In the genomic region with DNA sequence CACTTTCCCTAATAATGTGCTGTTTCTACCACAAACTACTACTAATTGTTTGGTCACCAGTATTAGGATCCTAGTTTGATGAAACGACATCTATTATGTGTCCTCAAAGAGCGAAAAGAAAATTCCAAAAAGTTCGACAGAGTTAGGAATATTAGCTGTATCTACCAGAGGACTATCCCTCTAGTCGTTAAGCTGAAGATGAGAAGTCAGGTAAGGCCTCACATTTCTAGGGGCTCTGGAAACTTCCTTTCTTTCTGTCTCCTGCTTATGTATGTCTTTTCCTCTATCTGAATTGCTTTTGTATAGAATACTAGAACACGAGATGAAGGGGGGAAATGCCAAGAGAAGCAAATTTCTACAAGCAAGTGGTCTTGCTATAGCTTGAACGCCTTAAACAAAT, we compare ENCODE assay signal across 9 cellular contexts. TPM values are rescaled to one million over a fixed set of nuclear protein-coding genes. Genes with fewer than 3 reads are reported as not detected.
DNase-seq lines count a peak whose midpoint lies in the region; ATAC-seq, FAIRE-seq and TF ChIP-seq lines count a peak whose summit lies in the region.
"Had no signal": no experiment of that assay in that cellular context is flagged by ENCODE, and none has a peak within 500 bp of the region (broad histone marks: within the 10 kb centered on the region; RNA-seq: fewer than 3 reads in every experiment).

No MANE protein-coding gene starts in this region.

- peak overlapping the region; percentile 78 for H3K27ac Mint-ChIP-seq in activated naive CD4-positive, alpha-beta T cell treated with anti-CD3 and anti-CD28 coated beads for 36 hours
- no peak overlapping the region for H3K27ac Mint-ChIP-seq in astrocyte (ENCODE audit: unreplicated experiment)

- no peak for TF ChIP-seq CTCF in astrocyte (IDR thresholded peaks at IDR 0.05; ENCODE audit: insufficient read depth, low read depth, low read length)
- no peak for TF ChIP-seq CTCF in right lobe of liver (IDR thresholded peaks at IDR 0.05)
- TF ChIP-seq CTCF in tibial artery (IDR thresholded peaks at IDR 0.05) = no peak

- CTCF ChIA-PET in activated naive CD4-positive, alpha-beta T cell treated with anti-CD3 and anti-CD28 coated beads for 36 hours (lab: Charles Lee) = interaction anchor here (1.0 kb wide), 1 partner anchor 9 kb away, joined by 4 read pairs; no protein-coding TSS in a partner anchor

- no peak overlapping the region for H4K91ac ChIP-seq in neuronal stem cell (ENCODE audit: low read depth, low read length, poor library complexity)

- H3K36me3 ChIP-seq in astrocyte (ENCODE audit: insufficient read depth, low read length) (no peaks in the 10 kb centered on the region), right lobe of liver (no peaks in the 10 kb centered on the region), tibial artery (no peaks in the 10 kb centered on the region), neuronal stem cell (replicated peaks in 1 of 2; ENCODE audit: control insufficient read depth in 2 of 2, insufficient read depth in 2 of 2, low read length in 2 of 2) (peaks cover 0 to under 1% of the 10 kb centered on the region in 2 donors)

- H3K27ac ChIP-seq in astrocyte (ENCODE audit: low read depth, low read length) (no peak overlapping the region), right lobe of liver (peak overlapping the region in 1 of 3 donors; percentile 93), tibial artery (peak overlapping the region; percentile 95 to 98), neuronal stem cell (replicated peaks; ENCODE audit: low read length) (no peak overlapping the region)

- H3K36me3 Mint-ChIP-seq in activated naive CD4-positive, alpha-beta T cell treated with anti-CD3 and anti-CD28 coated beads for 36 hours (ENCODE audit: low read depth) = peaks cover 5% of the 10 kb centered on the region
- H3K36me3 Mint-ChIP-seq in astrocyte (ENCODE audit: low read depth, unreplicated experiment) = peaks cover 5% of the 10 kb centered on the region

- H3K4me1 ChIP-seq in astrocyte (ENCODE audit: insufficient read depth, low read length) = peaks cover 20% of the 10 kb centered on the region
- peaks cover 0 to 23% (median 10%) of the 10 kb centered on the region in 4 donors for H3K4me1 ChIP-seq in right lobe of liver
- H3K4me1 ChIP-seq in tibial artery = peaks cover 0 to 53% (median 30%) of the 10 kb centered on the region in 4 donors
- peaks cover 4 to 9% of the 10 kb centered on the region in 2 donors for H3K4me1 ChIP-seq in neuronal stem cell (ENCODE audit: control insufficient read depth in 2 of 2, insufficient read depth in 1 of 2, low read depth in 1 of 2, low read length in 2 of 2)

- no peaks in the 10 kb centered on the region for H3K9me3 Mint-ChIP-seq in activated naive CD4-positive, alpha-beta T cell treated with anti-CD3 and anti-CD28 coated beads for 36 hours
- no peaks in the 10 kb centered on the region for H3K9me3 Mint-ChIP-seq in astrocyte (ENCODE audit: unreplicated experiment)

- H3K4ac ChIP-seq in neuronal stem cell (ENCODE audit: low read length) = no peak overlapping the region

- H3K4me3 ChIP-seq in astrocyte (ENCODE audit: insufficient read depth, low read depth, low read length) = peak overlapping the region; percentile 90
- peak overlapping the region; percentile 90 to 100 (median 99) for H3K4me3 ChIP-seq in right lobe of liver
- H3K4me3 ChIP-seq in tibial artery = peak overlapping the region; percentile 89 to 92
- H3K4me3 ChIP-seq in neuronal stem cell (ENCODE audit: low read length in 2 of 2) = peak overlapping the region in 1 of 2 donors; percentile 68

- H3K4me1 Mint-ChIP-seq in activated naive CD4-positive, alpha-beta T cell treated with anti-CD3 and anti-CD28 coated beads for 36 hours (ENCODE audit: low read depth) = peaks cover 67% of the 10 kb centered on the region
- H3K4me1 Mint-ChIP-seq in astrocyte (ENCODE audit: low read depth, unreplicated experiment) = peaks cover 22% of the 10 kb centered on the region

- FAIRE-seq in astrocyte (lab: Jason Lieb, UNC) = no peak

- no peaks in the 10 kb centered on the region for H3K27me3 Mint-ChIP-seq in activated naive CD4-positive, alpha-beta T cell treated with anti-CD3 and anti-CD28 coated beads for 36 hours (ENCODE audit: low read depth)
- no peaks in the 10 kb centered on the region for H3K27me3 Mint-ChIP-seq in astrocyte (ENCODE audit: low read depth, unreplicated experiment)

- no peak overlapping the region for H3K14ac ChIP-seq in neuronal stem cell (ENCODE audit: low read length)

- ATAC-seq in right lobe of liver (no peak), HG03571 (IDR thresholded peaks at IDR 0.05; ENCODE audit: unreplicated experiment) (no peak), GM21367 (IDR thresholded peaks at IDR 0.05; ENCODE audit: unreplicated experiment) (no peak)

- no peak overlapping the region for H2BK120ac ChIP-seq in neuronal stem cell (ENCODE audit: low read depth, low read length)

- no peak overlapping the region for H3K18ac ChIP-seq in neuronal stem cell (ENCODE audit: low read length)

- intact Hi-C loops in activated naive CD4-positive, alpha-beta T cell treated with anti-CD3 and anti-CD28 coated beads for 36 hours (cut with micrococcal nuclease) = no loop called here
- intact Hi-C loops in right lobe of liver (cut with DNase I) (no loop called here), tibial artery (cut with DNase I; ENCODE audit: low total_unique reads) (no loop called here)

- H3K4me3 Mint-ChIP-seq in activated naive CD4-positive, alpha-beta T cell treated with anti-CD3 and anti-CD28 coated beads for 36 hours = peak overlapping the region; percentile 99
- peak overlapping the region; percentile 96 for H3K4me3 Mint-ChIP-seq in astrocyte (ENCODE audit: unreplicated experiment)

- TF ChIP-seq POLR2A in right lobe of liver (IDR thresholded peaks at IDR 0.05) = no peak

- H2BK5ac ChIP-seq in neuronal stem cell (ENCODE audit: low read length) = no peak overlapping the region

- no peak overlapping the region for H4K8ac ChIP-seq in neuronal stem cell (ENCODE audit: low read depth, low read length)

- H3K27me3 ChIP-seq in astrocyte (ENCODE audit: insufficient read depth, low read length) (no peaks in the 10 kb centered on the region), right lobe of liver (no peaks in the 10 kb centered on the region), tibial artery (no peaks in the 10 kb centered on the region), neuronal stem cell (ENCODE audit: control insufficient read depth in 3 of 3, insufficient read depth in 3 of 3, low read depth in 1 of 3, low read length in 3 of 3) (no peaks in the 10 kb centered on the region)

- H2BK15ac ChIP-seq in neuronal stem cell (ENCODE audit: low read length) = no peak overlapping the region

- H4K20me1 ChIP-seq in astrocyte (ENCODE audit: insufficient read depth, low read length) = peaks cover 59% of the 10 kb centered on the region

- no peak overlapping the region for H3K23ac ChIP-seq in neuronal stem cell (ENCODE audit: low read depth, low read length, poor library complexity)

- DNase-seq in activated naive CD4-positive, alpha-beta T cell treated with anti-CD3 and anti-CD28 coated beads for 36 hours = no peak
- DNase-seq in activated naive CD4-positive, alpha-beta T cell (lab: John Stamatoyannopoulos, UW) = no peak
- DNase-seq in astrocyte (ENCODE audit: low read depth) = no peak
- no peak for DNase-seq in right lobe of liver
- no peak for DNase-seq in tibial artery
- no peak for DNase-seq in neuronal stem cell (ENCODE audit: low spot score)
- DNase-seq: NCI-H526 had no signal

- 30% methylated on average over 6 of the region's 6 CpGs for WGBS in right lobe of liver (ENCODE audit: insufficient coverage, low coverage, low lambda C conversion rate, missing lambda C conversion rate)
- WGBS in neuronal stem cell (ENCODE audit: extremely low coverage in 2 of 2, insufficient read length in 2 of 2, insufficient replicate concordance in 1 of 2), 2 donors = no CpG with 5 or more reads among the region's 6 CpGs

- H2BK12ac ChIP-seq in neuronal stem cell (ENCODE audit: low read length) = no peak overlapping the region

- no peak overlapping the region for H2AFZ ChIP-seq in astrocyte (ENCODE audit: low read depth, low read length)
- no peak overlapping the region for H2AFZ ChIP-seq in neuronal stem cell (ENCODE audit: low read length)

- peaks cover 13% of the 10 kb centered on the region for H3K79me1 ChIP-seq in neuronal stem cell (ENCODE audit: low read depth, low read length)

- peaks cover 65% of the 10 kb centered on the region for H3K79me2 ChIP-seq in astrocyte (ENCODE audit: insufficient read depth, low read length)

- H3K9me3 ChIP-seq in astrocyte (ENCODE audit: insufficient read depth, low read depth, low read length) (no peaks in the 10 kb centered on the region), right lobe of liver (no peaks in the 10 kb centered on the region), tibial artery (no peaks in the 10 kb centered on the region), neuronal stem cell (replicated peaks in 1 of 2; ENCODE audit: control insufficient read depth in 2 of 2, insufficient read depth in 1 of 2, low read depth in 1 of 2, low read length in 2 of 2) (peaks cover 0 to 2% of the 10 kb centered on the region in 2 donors)

- no peak overlapping the region for H2AK5ac ChIP-seq in neuronal stem cell (ENCODE audit: low read depth, low read length)

- H3K9ac ChIP-seq in astrocyte (ENCODE audit: low read length) = peak overlapping the region; percentile 94
- H3K9ac ChIP-seq in neuronal stem cell (ENCODE audit: low read depth, low read length, poor library complexity) = no peak overlapping the region

- H3K4me2 ChIP-seq in astrocyte (ENCODE audit: low read length) = peak overlapping the region; percentile 91
- no peak overlapping the region for H3K4me2 ChIP-seq in neuronal stem cell (ENCODE audit: insufficient read depth, low read length, poor library complexity, severe bottlenecking)

RNA-seq across cellular contexts. Expression of gene GLG1, which starts 1.6 kb away (rescaled TPM):
- total RNA-seq in activated naive CD4-positive, alpha-beta T cell treated with anti-CD3 and anti-CD28 coated beads for 36 hours = 10 to 100 TPM; 60.8 to 62.0 TPM
- 153 and 182 TPM in 2 replicates for total RNA-seq in astrocyte
- total RNA-seq in right lobe of liver = 10 to 100 TPM; 42.4 to 65.1 (median 44.7) TPM
- 53.7 TPM for polyA plus RNA-seq in neuronal stem cell (2013, experiment 1 of 2)
- polyA plus RNA-seq in neuronal stem cell (2013, experiment 2 of 2) = 54.8 TPM

Comparison
In these comparisons a context has a peak if more than half of its experiments do, and no peak if none do; other contexts are left out.
1. H3K27ac ChIP-seq: peak in tibial artery (2 of 2); none in astrocyte (single experiment) and neuronal stem cell (single experiment).